In genomic region chr17:10215286-10215685, GRCh38 we compare ENCODE assay signal across 32 cellular contexts.
"Had no signal": no experiment of that assay in that cellular context is flagged by ENCODE, and none has a peak within 500 bp of the region (broad histone marks: within the 10 kb centered on the region; RNA-seq: fewer than 3 reads in every experiment).

No MANE protein-coding gene starts in this region.

- H3K4me1 Mint-ChIP-seq: activated B cell treated with CpG ODN at 0.5 μM for 24 hours; activated CD4-positive, alpha-beta T cell treated with anti-CD3 and anti-CD28 coated beads, Interleukin-2, amount 10 ng/mL, durations not matched to agents 24 days and 14 days; activated naive CD4-positive, alpha-beta T cell treated with anti-CD3 and anti-CD28 coated beads, Interleukin-2, amount 10 ng/mL, durations not matched to agents 7 days and 5 days; activated naive CD4-positive, alpha-beta T cell treated with anti-CD3 and anti-CD28 coated beads, Interleukin-2, amount 50 U/mL, for 24 hours; activated naive CD8-positive, alpha-beta T cell treated with anti-CD3 and anti-CD28 coated beads, Interleukin-2, amount 10 ng/mL, durations not matched to agents 7 days and 5 days; activated naive CD8-positive, alpha-beta T cell treated with anti-CD3 and anti-CD28 coated beads, Interleukin-2, amount 50 U/mL, for 24 hours; central memory CD8-positive, alpha-beta T cell had no signal

- H3K27me3 Mint-ChIP-seq: activated B cell treated with CpG ODN at 0.5 μM for 24 hours; activated CD4-positive, alpha-beta memory T cell treated with anti-CD3 and anti-CD28 coated beads for 36 hours; activated CD4-positive, alpha-beta T cell treated with anti-CD3 and anti-CD28 coated beads, Interleukin-2, amount 10 ng/mL, durations not matched to agents 24 days and 14 days; activated CD8-positive, alpha-beta T cell treated with anti-CD3 and anti-CD28 coated beads for 36 hours; activated naive CD4-positive, alpha-beta T cell treated with anti-CD3 and anti-CD28 coated beads, Interleukin-2, amount 10 ng/mL, durations not matched to agents 7 days and 5 days; activated naive CD4-positive, alpha-beta T cell treated with anti-CD3 and anti-CD28 coated beads, Interleukin-2, amount 50 U/mL, for 24 hours; activated naive CD8-positive, alpha-beta T cell treated with anti-CD3 and anti-CD28 coated beads, Interleukin-2, amount 10 ng/mL, durations not matched to agents 7 days and 5 days; activated T-cell treated with anti-CD3 and anti-CD28 coated beads, Interleukin-2, amount 50 U/mL, for 24 hours; central memory CD8-positive, alpha-beta T cell had no signal

- H3K4me3 ChIP-seq: ascending aorta, cardiac muscle cell had no signal

- H3K9me3 ChIP-seq: ascending aorta had no signal

- H3K36me3 ChIP-seq: ascending aorta, cardiac muscle cell had no signal

- H3K9me3 Mint-ChIP-seq: central memory CD8-positive, alpha-beta T cell had no signal

- H3K27ac ChIP-seq: ascending aorta, cardiac muscle cell, VCaP had no signal

- DNase-seq: activated B cell treated with CpG ODN at 0.5 μM for 24 hours; activated CD4-positive, alpha-beta memory T cell treated with anti-CD3 and anti-CD28 coated beads for 36 hours; activated CD4-positive, alpha-beta T cell treated with anti-CD3 and anti-CD28 coated beads for 4 hours; activated CD4-positive, alpha-beta T cell treated with anti-CD3 and anti-CD28 coated beads, Interleukin-2, amount 10 ng/mL, durations not matched to agents 24 days and 14 days; activated CD4-positive, alpha-beta T cell treated with anti-CD3 and anti-CD28 coated beads, Interleukin-2, amount 50 U/mL, for 1 hour; activated CD4-positive, alpha-beta T cell treated with anti-CD3 and anti-CD28 coated beads, Interleukin-2, amount 50 U/mL, for 4 hours; activated CD4-positive, CD25-positive, alpha-beta regulatory T cell treated with anti-CD3 and anti-CD28 coated beads, Interleukin-2, amount 50 U/mL, for 72 hours; activated CD8-positive, alpha-beta memory T cell treated with anti-CD3 and anti-CD28 coated beads, Interleukin-2, amount 50 U/mL, for 4 hours; activated CD8-positive, alpha-beta T cell treated with anti-CD3 and anti-CD28 coated beads for 36 hours; activated effector memory CD4-positive, alpha-beta T cell treated with Interleukin-2 at 50 U/mL for 16 hours; activated gamma-delta T cell; activated naive CD4-positive, alpha-beta T cell treated with anti-CD3 and anti-CD28 coated beads, Interleukin-2, amount 10 ng/mL, durations not matched to agents 7 days and 5 days; activated naive CD4-positive, alpha-beta T cell treated with Interleukin-2 at 50 U/mL for 16 hours; activated naive CD8-positive, alpha-beta T cell treated with anti-CD3 and anti-CD28 coated beads, Interleukin-2, amount 10 ng/mL, durations not matched to agents 7 days and 5 days; activated naive CD8-positive, alpha-beta T cell treated with anti-CD3 and anti-CD28 coated beads, Interleukin-2, amount 50 U/mL, for 24 hours; activated T-cell treated with anti-CD3 and anti-CD28 coated beads for 4 hours; activated T-cell treated with anti-CD3 and anti-CD28 coated beads, Interleukin-2, amount 50 U/mL, for 24 hours; activated T-cell treated with anti-CD3 and anti-CD28 coated beads, Interleukin-2, amount 50 U/mL, for 48 hours; cerebellar nuclear complex; T-helper 1 cell; T-helper 2 cell; T-helper 9 cell had no signal

- H3K27ac Mint-ChIP-seq: activated B cell treated with CpG ODN at 0.5 μM for 24 hours; activated CD4-positive, alpha-beta memory T cell treated with anti-CD3 and anti-CD28 coated beads for 36 hours; activated CD4-positive, alpha-beta T cell treated with anti-CD3 and anti-CD28 coated beads, Interleukin-2, amount 10 ng/mL, durations not matched to agents 24 days and 14 days; activated CD8-positive, alpha-beta T cell treated with anti-CD3 and anti-CD28 coated beads for 36 hours; activated naive CD4-positive, alpha-beta T cell treated with anti-CD3 and anti-CD28 coated beads, Interleukin-2, amount 10 ng/mL, durations not matched to agents 7 days and 5 days; activated naive CD4-positive, alpha-beta T cell treated with anti-CD3 and anti-CD28 coated beads, Interleukin-2, amount 50 U/mL, for 24 hours; activated naive CD8-positive, alpha-beta T cell; activated naive CD8-positive, alpha-beta T cell treated with anti-CD3 and anti-CD28 coated beads, Interleukin-2, amount 10 ng/mL, durations not matched to agents 7 days and 5 days; activated naive CD8-positive, alpha-beta T cell treated with anti-CD3 and anti-CD28 coated beads, Interleukin-2, amount 50 U/mL, for 24 hours; activated T-cell treated with anti-CD3 and anti-CD28 coated beads, Interleukin-2, amount 50 U/mL, for 24 hours; activated T-helper 2 cell treated with anti-CD3 and anti-CD28 coated beads, Interferon-gamma antibody, Interleukin-2, Interleukin-4, amounts not matched to agents 10 μg/mL and 5 μg/mL and 100 μg/mL, durations not matched to agents 14 hours and 24 hours and 36 hours; T-helper 1 cell treated with Interleukin-12 subunit alpha and Interleukin-12 subunit beta and Interleukin-4 antibody, amounts not matched to agents 30 μg/mL and 1 μg/mL, for 36 hours; T-helper 2 cell treated with Interferon-gamma antibody and Interleukin-4, amounts not matched to agents 5 μg/mL and 100 μg/mL, for 36 hours had no signal

- H3K4me3 Mint-ChIP-seq: activated B cell treated with CpG ODN at 0.5 μM for 24 hours; activated CD4-positive, alpha-beta memory T cell treated with anti-CD3 and anti-CD28 coated beads for 36 hours; activated CD4-positive, alpha-beta T cell treated with anti-CD3 and anti-CD28 coated beads, Interleukin-2, amount 10 ng/mL, durations not matched to agents 24 days and 14 days; activated CD8-positive, alpha-beta T cell treated with anti-CD3 and anti-CD28 coated beads for 36 hours; activated naive CD4-positive, alpha-beta T cell treated with anti-CD3 and anti-CD28 coated beads, Interleukin-2, amount 10 ng/mL, durations not matched to agents 7 days and 5 days; activated naive CD4-positive, alpha-beta T cell treated with anti-CD3 and anti-CD28 coated beads, Interleukin-2, amount 50 U/mL, for 24 hours; activated naive CD8-positive, alpha-beta T cell; activated naive CD8-positive, alpha-beta T cell treated with anti-CD3 and anti-CD28 coated beads, Interleukin-2, amount 10 ng/mL, durations not matched to agents 7 days and 5 days; activated naive CD8-positive, alpha-beta T cell treated with anti-CD3 and anti-CD28 coated beads, Interleukin-2, amount 50 U/mL, for 24 hours; activated T-cell treated with anti-CD3 and anti-CD28 coated beads, Interleukin-2, amount 50 U/mL, for 24 hours; central memory CD8-positive, alpha-beta T cell; T-helper 1 cell treated with Interleukin-12 subunit alpha and Interleukin-12 subunit beta and Interleukin-4 antibody, amounts not matched to agents 30 μg/mL and 1 μg/mL, for 36 hours; T-helper 2 cell treated with Interferon-gamma antibody and Interleukin-4, amounts not matched to agents 5 μg/mL and 100 μg/mL, for 36 hours had no signal

- H3K27me3 ChIP-seq: ascending aorta, cardiac muscle cell had no signal

- H3K4me1 ChIP-seq: ascending aorta had no signal

- H3K36me3 Mint-ChIP-seq: activated CD4-positive, alpha-beta memory T cell treated with anti-CD3 and anti-CD28 coated beads for 36 hours; activated naive CD4-positive, alpha-beta T cell treated with anti-CD3 and anti-CD28 coated beads, Interleukin-2, amount 10 ng/mL, durations not matched to agents 7 days and 5 days; activated naive CD4-positive, alpha-beta T cell treated with anti-CD3 and anti-CD28 coated beads, Interleukin-2, amount 50 U/mL, for 24 hours; activated naive CD8-positive, alpha-beta T cell; activated naive CD8-positive, alpha-beta T cell treated with anti-CD3 and anti-CD28 coated beads, Interleukin-2, amount 10 ng/mL, durations not matched to agents 7 days and 5 days; brain had no signal
